Comparison of ENCODE assay signal across 26 cellular contexts in genomic region chr2:12440731-12441130, GRCh38.
DNase-seq lines count a peak whose midpoint lies in the region; ATAC-seq and TF ChIP-seq lines count a peak whose summit lies in the region.
"Had no signal": no experiment of that assay in that cellular context is flagged by ENCODE, and none has a peak within 500 bp of the region (broad histone marks: within the 10 kb centered on the region; RNA-seq: fewer than 3 reads in every experiment).

No MANE protein-coding gene starts in this region.

- H3K36me3 ChIP-seq in neuronal stem cell (replicated peaks in 1 of 2; ENCODE audit: control insufficient read depth in 2 of 2, insufficient read depth in 2 of 2, low read length in 2 of 2) (no peaks in the 10 kb centered on the region), mesendoderm (ENCODE audit: control insufficient read depth, insufficient read depth, low read length) (no peaks in the 10 kb centered on the region)
- H3K36me3 ChIP-seq: brain microvascular endothelial cell, heart left ventricle, thoracic aorta, vagina had no signal

- no peak overlapping the region for H3K4me3 ChIP-seq in LNCaP clone FGC (ENCODE audit: low read depth, low read length)
- no peak overlapping the region for H3K4me3 ChIP-seq in neuronal stem cell (ENCODE audit: low read length in 2 of 2)
- H3K4me3 ChIP-seq in mesendoderm (ENCODE audit: low read length): no peak overlapping the region
- H3K4me3 ChIP-seq: heart left ventricle, PC-9, psoas muscle, thoracic aorta, vagina had no signal

- H4K91ac ChIP-seq in neuronal stem cell (ENCODE audit: low read depth, low read length, poor library complexity): no peak overlapping the region

- H2BK12ac ChIP-seq in neuronal stem cell (ENCODE audit: low read length): no peak overlapping the region

- no peak overlapping the region for H3K14ac ChIP-seq in neuronal stem cell (ENCODE audit: low read length)

- no peak overlapping the region for H2AK5ac ChIP-seq in neuronal stem cell (ENCODE audit: low read depth, low read length)
- no peak overlapping the region for H2AK5ac ChIP-seq in mesendoderm (ENCODE audit: low read length)

- ATAC-seq in HG02623 (IDR thresholded peaks at IDR 0.05; ENCODE audit: unreplicated experiment): no peak
- ATAC-seq: activated T-cell treated with anti-CD3 and anti-CD28 coated beads, Interleukin-2, amount 50 U/mL, for 72 hours; heart left ventricle; left colon; psoas muscle; Right ventricle myocardium inferior had no signal

- H3K4me2 ChIP-seq in neuronal stem cell (ENCODE audit: insufficient read depth, low read length, poor library complexity, severe bottlenecking): no peak overlapping the region
- no peak overlapping the region for H3K4me2 ChIP-seq in mesendoderm (ENCODE audit: low read length)
- H3K4me2 ChIP-seq: PC-9 had no signal

- H3K23ac ChIP-seq in neuronal stem cell (ENCODE audit: low read depth, low read length, poor library complexity): no peak overlapping the region
- H3K23ac ChIP-seq in mesendoderm (ENCODE audit: low read length): no peak overlapping the region

- H3K79me2 ChIP-seq in mesendoderm (ENCODE audit: control insufficient read depth, insufficient read depth, low read length): no peaks in the 10 kb centered on the region

- no peak overlapping the region for H2AFZ ChIP-seq in neuronal stem cell (ENCODE audit: low read length)
- H2AFZ ChIP-seq: PC-9 had no signal

- TF ChIP-seq CTCF in LNCaP clone FGC (IDR thresholded peaks at IDR 0.05; ENCODE audit: control insufficient read depth, extremely low read depth, insufficient read depth) (no peak), VCaP (conservative IDR thresholded peaks at IDR 0.05) (no peak)

- peak; percentile 9 for DNase-seq in DMS 273 (lab: John Stamatoyannopoulos, UW; ENCODE audit: unreplicated experiment)
- no peak for DNase-seq in DMS 273 treated with DMSO at 0.1 percent for 48 hours (lab: John Stamatoyannopoulos, UW)
- peak; percentile 15 for DNase-seq in LNCaP clone FGC (ENCODE audit: low read depth)
- DNase-seq in neuronal stem cell (ENCODE audit: low spot score): peak; percentile 42
- no peak for DNase-seq in mesendoderm
- no peak for DNase-seq in DMS114 treated with DMSO at 0.1 percent for 48 hours (lab: John Stamatoyannopoulos, UW; ENCODE audit: unreplicated experiment)
- DNase-seq: activated CD4-positive, alpha-beta T cell treated with anti-CD3 and anti-CD28 coated beads for 4 hours; activated naive CD4-positive, alpha-beta T cell; activated T-cell treated with anti-CD3 and anti-CD28 coated beads, Interleukin-2, amount 50 U/mL, for 72 hours; brain microvascular endothelial cell; CD4-positive, alpha-beta T cell; GDM1; GOT3; heart left ventricle; left colon; NCI-H1436 treated with DMSO at 0.1 percent for 48 hours; nucleus accumbens; PC-9; psoas muscle had no signal

- H3K9me3 ChIP-seq in neuronal stem cell (replicated peaks in 1 of 2; ENCODE audit: control insufficient read depth in 2 of 2, insufficient read depth in 1 of 2, low read depth in 1 of 2, low read length in 2 of 2): no peaks in the 10 kb centered on the region
- H3K9me3 ChIP-seq: heart left ventricle, psoas muscle, thoracic aorta, vagina had no signal

- no peak overlapping the region for H2BK120ac ChIP-seq in neuronal stem cell (ENCODE audit: low read depth, low read length)
- H2BK120ac ChIP-seq in mesendoderm (ENCODE audit: low read depth, low read length): no peak overlapping the region

- no peak overlapping the region for H3K9ac ChIP-seq in neuronal stem cell (ENCODE audit: low read depth, low read length, poor library complexity)
- no peak overlapping the region for H3K9ac ChIP-seq in mesendoderm (ENCODE audit: low read length)

- no peak overlapping the region for H3K18ac ChIP-seq in neuronal stem cell (ENCODE audit: low read length)
- H3K18ac ChIP-seq in mesendoderm (ENCODE audit: low read length): no peak overlapping the region

- H2BK5ac ChIP-seq in neuronal stem cell (ENCODE audit: low read length): no peak overlapping the region
- no peak overlapping the region for H2BK5ac ChIP-seq in mesendoderm (ENCODE audit: low read length)

- H3K4me1 ChIP-seq in neuronal stem cell (ENCODE audit: control insufficient read depth in 2 of 2, insufficient read depth in 1 of 2, low read depth in 1 of 2, low read length in 2 of 2) (peaks cover 5 to 18% of the 10 kb centered on the region in 2 donors), mesendoderm (ENCODE audit: control insufficient read depth, low read depth, low read length) (no peaks in the 10 kb centered on the region)
- H3K4me1 ChIP-seq: psoas muscle had no signal

- H3K27ac ChIP-seq in VCaP (peak overlapping the region; percentile 90), neuronal stem cell (replicated peaks; ENCODE audit: low read length) (peak overlapping the region; percentile 61), mesendoderm (ENCODE audit: low read depth, low read length) (no peak overlapping the region)
- H3K27ac ChIP-seq: 22Rv1, brain microvascular endothelial cell, epithelial cell of prostate, heart left ventricle, PC-9, psoas muscle, vagina had no signal

- no peak overlapping the region for H3K56ac ChIP-seq in mesendoderm (ENCODE audit: low read length)

- no peak overlapping the region for H3K4ac ChIP-seq in neuronal stem cell (ENCODE audit: low read length)
- H3K4ac ChIP-seq in mesendoderm (ENCODE audit: low read depth, low read length): no peak overlapping the region

- H3K27me3 ChIP-seq in neuronal stem cell (ENCODE audit: control insufficient read depth in 3 of 3, insufficient read depth in 3 of 3, low read depth in 1 of 3, low read length in 3 of 3): no peaks in the 10 kb centered on the region
- H3K27me3 ChIP-seq in mesendoderm (ENCODE audit: insufficient read depth, low read length, poor library complexity): no peaks in the 10 kb centered on the region
- H3K27me3 ChIP-seq: brain microvascular endothelial cell, heart left ventricle, vagina had no signal

- whole genome bisulfite sequencing in neuronal stem cell (ENCODE audit: extremely low coverage in 2 of 2, insufficient read length in 2 of 2, insufficient replicate concordance in 1 of 2), 2 donors: no CpG with 5 or more reads among the region's 4 CpGs
- no CpG with 5 or more reads among the region's 4 CpGs for WGBS in mesendoderm (ENCODE audit: extremely low coverage, insufficient coverage, low lambda C conversion rate)

- H4K8ac ChIP-seq in neuronal stem cell (ENCODE audit: low read depth, low read length) (no peak overlapping the region), mesendoderm (ENCODE audit: low read depth, low read length) (no peak overlapping the region)

- H3K79me1 ChIP-seq in neuronal stem cell (ENCODE audit: low read depth, low read length): no peaks in the 10 kb centered on the region
- no peaks in the 10 kb centered on the region for H3K79me1 ChIP-seq in mesendoderm (ENCODE audit: low read length)

- H2BK15ac ChIP-seq in neuronal stem cell (ENCODE audit: low read length) (no peak overlapping the region), mesendoderm (replicated peaks; ENCODE audit: low read depth) (no peak overlapping the region)

- H4K5ac ChIP-seq in mesendoderm (ENCODE audit: low read length): no peak overlapping the region

Comparison
In these comparisons a context has a peak if more than half of its experiments do, and no peak if none do; other contexts are left out.
1. DNase-seq: peak in DMS 273 (single experiment), LNCaP clone FGC (single experiment) and neuronal stem cell (single experiment); none in DMS 273 treated with DMSO at 0.1 percent for 48 hours (single experiment), mesendoderm (single experiment) and DMS114 treated with DMSO at 0.1 percent for 48 hours (single experiment).